In the genomic region with DNA sequence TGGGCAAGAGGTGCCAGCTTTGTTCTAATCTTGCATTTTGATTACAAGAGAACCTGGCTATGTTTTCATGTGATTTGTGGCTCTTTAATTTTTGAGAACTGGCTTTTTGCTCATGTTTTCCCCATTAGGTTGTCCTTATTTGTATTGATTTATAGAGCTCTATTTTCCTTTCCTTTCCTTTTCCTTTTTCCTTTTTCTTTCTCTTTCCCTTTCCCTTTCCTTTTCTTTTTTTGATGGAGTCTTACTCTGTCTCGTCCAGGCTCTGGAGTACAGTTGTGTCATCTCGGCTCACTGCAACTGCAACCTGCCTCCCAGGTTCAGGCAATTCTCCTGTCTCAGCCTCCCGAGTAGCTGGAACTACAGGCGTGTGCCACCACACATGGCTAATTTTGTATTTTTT, we compare ENCODE assay signal across 24 cellular contexts. TPM values are rescaled to one million over a fixed set of nuclear protein-coding genes. Genes with fewer than 3 reads are reported as not detected.
DNase-seq lines count a peak whose midpoint lies in the region; ATAC-seq and TF ChIP-seq lines count a peak whose summit lies in the region.
"Had no signal": no experiment of that assay in that cellular context is flagged by ENCODE, and none has a peak within 500 bp of the region (broad histone marks: within the 10 kb centered on the region; RNA-seq: fewer than 3 reads in every experiment).

No MANE protein-coding gene starts in this region.

- no peak overlapping the region for H3K4me3 ChIP-seq in breast epithelium
- H3K4me3 ChIP-seq: A549, SJSA1 had no signal

- H3K27ac ChIP-seq in breast epithelium: no peak overlapping the region
- H3K27ac ChIP-seq: A549, KMS-11, SJSA1 had no signal

- peaks cover 6% of the 10 kb centered on the region for H3K4me1 Mint-ChIP-seq in MCF 10A (ENCODE audit: insufficient read depth, unreplicated experiment)
- no peaks in the 10 kb centered on the region for H3K4me1 Mint-ChIP-seq in WTC11
- H3K4me1 Mint-ChIP-seq in memory B cell: peaks cover 15% of the 10 kb centered on the region

- no peaks in the 10 kb centered on the region for H3K9me3 ChIP-seq in breast epithelium
- H3K9me3 ChIP-seq: SJSA1 had no signal

- H3K4me1 ChIP-seq in breast epithelium: no peaks in the 10 kb centered on the region
- H3K4me1 ChIP-seq: A549, SJSA1 had no signal

- H3K27ac Mint-ChIP-seq in MCF 10A (ENCODE audit: low read depth, unreplicated experiment) (peak overlapping the region; percentile 6), WTC11 (peak overlapping the region; percentile 47; the same call in 1 of the 2 replicates), memory B cell (peak overlapping the region; percentile 12)
- H3K27ac Mint-ChIP-seq: HFFc6 had no signal

- TF ChIP-seq POLR2A in breast epithelium (IDR thresholded peaks at IDR 0.05): no peak

- intact Hi-C loops in MCF 10A (cut with micrococcal nuclease) (no loop called here), breast epithelium (cut with DNase I; ENCODE audit: low total_unique reads) (no loop called here)

- no peaks in the 10 kb centered on the region for H3K27me3 ChIP-seq in breast epithelium
- H3K27me3 ChIP-seq: SJSA1 had no signal

- POLR2A ChIA-PET in MCF 10A (lab: Yijun Ruan, JAX): interaction anchor here (0.6 to 1.2 kb wide), 3 partner anchors 10 to 54 kb away, joined by 3 to 4 read pairs (median 3); no protein-coding TSS in a partner anchor
- POLR2A ChIA-PET in WTC11 (lab: Charles Lee): no interaction called here

- BruUV-seq in MCF 10A (replicated peaks; lab: Mats Ljungman, UMichigan): no TSS peak

- H3K27me3 Mint-ChIP-seq in MCF 10A (ENCODE audit: insufficient read depth, unreplicated experiment): no peaks in the 10 kb centered on the region
- H3K27me3 Mint-ChIP-seq in WTC11 (ENCODE audit: low read depth): no peaks in the 10 kb centered on the region
- H3K27me3 Mint-ChIP-seq in memory B cell: no peaks in the 10 kb centered on the region
- H3K27me3 Mint-ChIP-seq: CD8-positive, alpha-beta memory T cell had no signal

- TF ChIP-seq CTCF in MCF 10A (IDR thresholded peaks at IDR 0.05; ENCODE audit: unreplicated experiment) (no peak), breast epithelium (IDR thresholded peaks at IDR 0.05) (no peak), WTC11 (IDR thresholded peaks at IDR 0.05) (no peak)

- no peak overlapping the region for H3K4me3 Mint-ChIP-seq in MCF 10A (ENCODE audit: unreplicated experiment)
- H3K4me3 Mint-ChIP-seq in WTC11: no peak overlapping the region
- no peak overlapping the region for H3K4me3 Mint-ChIP-seq in memory B cell
- H3K4me3 Mint-ChIP-seq: HFFc6 had no signal

- CTCF ChIA-PET in MCF 10A (lab: Yijun Ruan, JAX) (interaction anchor here (1.0 kb wide), 1 partner anchor 54 kb away, joined by 3 read pairs; no protein-coding TSS in a partner anchor), WTC11 (lab: Charles Lee) (no interaction called here)

- peaks cover 11% of the 10 kb centered on the region for H3K36me3 ChIP-seq in breast epithelium

- ATAC-seq in WTC11 (no peak), memory B cell (ENCODE audit: low read depth) (no peak), HG02885 (IDR thresholded peaks at IDR 0.05; ENCODE audit: poor library complexity, unreplicated experiment) (no peak)
- ATAC-seq: A549 had no signal

- peaks cover 63% of the 10 kb centered on the region for H3K36me3 Mint-ChIP-seq in MCF 10A (ENCODE audit: insufficient read depth, unreplicated experiment)
- peaks cover 49% of the 10 kb centered on the region for H3K36me3 Mint-ChIP-seq in WTC11
- peaks cover 23% of the 10 kb centered on the region for H3K36me3 Mint-ChIP-seq in memory B cell

- H3K9me3 Mint-ChIP-seq in MCF 10A (ENCODE audit: unreplicated experiment): peaks cover 12% of the 10 kb centered on the region
- peaks cover 6% of the 10 kb centered on the region; the same call in 1 of the 2 replicates for H3K9me3 Mint-ChIP-seq in WTC11
- no peaks in the 10 kb centered on the region for H3K9me3 Mint-ChIP-seq in memory B cell
- H3K9me3 Mint-ChIP-seq: CD8-positive, alpha-beta memory T cell had no signal

- no peak for DNase-seq in MCF 10A (ENCODE audit: unreplicated experiment)
- DNase-seq in breast epithelium (ENCODE audit: low spot score in 2 of 2): no peak
- DNase-seq in WTC11 (ENCODE audit: low spot score): no peak
- no peak for DNase-seq in memory B cell (ENCODE audit: low spot score in 2 of 2)
- DNase-seq in KG1 (lab: John Stamatoyannopoulos, UW): no peak
- no peak for DNase-seq in stimulated activated CD4-positive, alpha-beta T cell treated with anti-CD3 and anti-CD28 coated beads, Interleukin-15, amount 100 ng/mL, for 24 hours
- DNase-seq: AML-193; C1 segment of cervical spinal cord; Calu3; CD8-positive, alpha-beta memory T cell; DMS153; HFFc6; IMR-90; NCI-H1048; NCI-H1417; NCI-H1694; NCI-H2029 treated with DMSO at 0.1 percent for 48 hours; NCI-H526 treated with DMSO at 0.1 percent for 48 hours; Right ventricle myocardium superior; RPMI8226 had no signal

TF ChIP-seq in WTC11, 78 proteins besides CTCF, POLR2A, EP300 and RAD21:
- TF ChIP-seq MYBL2 (CRISPR knock-in tag; IDR thresholded peaks at IDR 0.05): no peak

RNA-seq across cellular contexts. Expression of gene GPBP1, which starts 55.5 kb away (rescaled TPM):
- total RNA-seq in MCF 10A (2022): 63.6 and 66.5 TPM in 2 replicates
- total RNA-seq in breast epithelium: 100 to 1,000 TPM in 1 of 3 donors, 10 to 100 TPM in 2; 61.1 to 141 (median 93.1) TPM
- total RNA-seq in WTC11 (2021): 100 to 106 TPM (median 104 TPM) in 3 replicates
